Comparison of ENCODE assay signal across 8 cellular contexts in the genomic region with DNA sequence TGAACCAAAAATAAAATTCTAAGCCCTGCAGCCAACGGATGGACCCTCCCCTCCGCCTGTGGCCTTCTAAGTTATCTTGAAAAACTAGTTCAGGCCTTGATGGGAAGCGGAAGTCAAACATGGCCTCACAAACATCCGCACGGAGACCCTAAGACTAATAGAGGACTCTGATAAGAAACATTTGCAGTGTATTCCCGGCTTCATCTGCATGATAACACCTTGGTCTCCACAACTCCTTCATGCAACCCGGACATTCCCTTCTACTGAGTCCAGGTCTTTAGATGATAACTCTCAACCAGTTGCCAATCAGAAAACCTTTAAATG. TPM values are rescaled to one million over a fixed set of nuclear protein-coding genes. Genes with fewer than 3 reads are reported as not detected.
A peak's percentile ranks its signal among the peaks of the same experiment; 100 is the strongest.
DNase-seq lines count a peak whose midpoint lies in the region; ATAC-seq and TF ChIP-seq lines count a peak whose summit lies in the region.

No MANE protein-coding gene starts in this region.

- H3K36me3 ChIP-seq in heart left ventricle (peaks cover 0 to 3% (median 0%) of the 10 kb centered on the region in 9 donors), OCI-LY3 (replicated peaks; ENCODE audit: low read depth, low read length) (no peaks in the 10 kb centered on the region), endocrine pancreas (ENCODE audit: control insufficient read depth, insufficient read depth, low read length) (no peaks in the 10 kb centered on the region), neuron (ENCODE audit: insufficient read depth, low read length) (no peaks in the 10 kb centered on the region)

- in situ Hi-C loops in GM13977 (cut with MboI; ENCODE audit: low pct_unique_long_range_greater_than_20kb, low sequenced_read_pairs, unreplicated experiment), result no loop called here

- H4K20me1 ChIP-seq in OCI-LY3 (ENCODE audit: insufficient read depth, low read length), result peaks cover 13% of the 10 kb centered on the region; the same call in 1 of the 2 replicates

- H3K4me1 ChIP-seq in heart left ventricle (peaks cover 0 to 46% (median 25%) of the 10 kb centered on the region in 12 donors), OCI-LY3 (ENCODE audit: low read length) (peaks cover 24% of the 10 kb centered on the region), endocrine pancreas (ENCODE audit: control insufficient read depth, insufficient read depth, low read length) (no peaks in the 10 kb centered on the region), neuron (ENCODE audit: insufficient read depth, low read length) (peaks cover 5% of the 10 kb centered on the region)

- H3K9ac ChIP-seq in OCI-LY3 (ENCODE audit: low read length) (peak overlapping the region; percentile 77), endocrine pancreas (ENCODE audit: control insufficient read depth, insufficient read depth, low read length) (peak overlapping the region; percentile 54)

- H3K27me3 ChIP-seq in heart left ventricle (no peaks in the 10 kb centered on the region), OCI-LY3 (ENCODE audit: low read depth, low read length) (no peaks in the 10 kb centered on the region), endocrine pancreas (ENCODE audit: control insufficient read depth, insufficient read depth, low read length) (no peaks in the 10 kb centered on the region), neuron (ENCODE audit: insufficient read depth, low read length) (no peaks in the 10 kb centered on the region)

- TF ChIP-seq POLR2A in heart left ventricle (IDR thresholded peaks at IDR 0.05), result no peak

- intact Hi-C loops in heart left ventricle (cut with DNase I) (loop anchor here in 5 of 10 donors (1.0 to 10.0 kb wide), 7 partner anchors 37 to 407 kb away; partner anchors contain the start of gene MARCHF6 (in 1 of the 5)), cardiac septum (cut with DNase I) (loop anchor here (2.0 to 5.0 kb wide), 2 partner anchors 37 to 60 kb away; no protein-coding TSS in a partner anchor)

- no peak for ATAC-seq in heart left ventricle

- DNase-seq in heart left ventricle, result no peak
- no peak for DNase-seq in cardiac septum (ENCODE audit: low spot score)
- DNase-seq in GM13977 (ENCODE audit: low spot score), result no peak
- DNase-seq in GM10266 (ENCODE audit: extremely low spot score), result no peak
- no peak for DNase-seq in NCI-H1105 (lab: John Stamatoyannopoulos, UW)

- H3K4me3 ChIP-seq in heart left ventricle, result peak overlapping the region; percentile 59 to 95 (median 75)
- peak overlapping the region; percentile 84 for H3K4me3 ChIP-seq in OCI-LY3 (ENCODE audit: low read length)
- H3K4me3 ChIP-seq in endocrine pancreas (ENCODE audit: control insufficient read depth, insufficient read depth, low read length), result peak overlapping the region; percentile 1
- peak overlapping the region; percentile 54 for H3K4me3 ChIP-seq in neuron (ENCODE audit: low read length)

- peak overlapping the region; percentile 80 for H3K4me2 ChIP-seq in OCI-LY3 (ENCODE audit: low read length)

- 20 to 37% (median 29%) methylated on average over 7 of the region's 7 CpGs for WGBS in heart left ventricle, 4 donors

- peaks cover 38% of the 10 kb centered on the region for H3K79me2 ChIP-seq in OCI-LY3 (ENCODE audit: low read length)

- H3K9me3 ChIP-seq in heart left ventricle, result no peaks in the 10 kb centered on the region
- H3K9me3 ChIP-seq in OCI-LY3 (ENCODE audit: insufficient read depth, low read length), result no peaks in the 10 kb centered on the region
- H3K9me3 ChIP-seq in endocrine pancreas (ENCODE audit: control insufficient read depth, low read length), result no peaks in the 10 kb centered on the region
- H3K9me3 ChIP-seq in neuron (ENCODE audit: low read length), result no peaks in the 10 kb centered on the region

- H3K27ac ChIP-seq in heart left ventricle, result peak overlapping the region; percentile 83 to 99 (median 95)
- H3K27ac ChIP-seq in OCI-LY3 (ENCODE audit: low read length), result peak overlapping the region; percentile 68

- peak overlapping the region; percentile 29; the same call in 1 of the 2 replicates for H2AFZ ChIP-seq in OCI-LY3 (ENCODE audit: low read depth, low read length)
- peak overlapping the region; percentile 84 for H2AFZ ChIP-seq in neuron (ENCODE audit: low read depth, low read length)

- TF ChIP-seq CTCF in heart left ventricle (IDR thresholded peaks at IDR 0.05) (no peak), OCI-LY3 (IDR thresholded peaks at IDR 0.05; ENCODE audit: low read depth, low read length) (no peak), GM13977 (IDR thresholded peaks at IDR 0.05; ENCODE audit: extremely low read depth, insufficient read depth, missing control alignments) (no peak), GM10266 (IDR thresholded peaks at IDR 0.05; ENCODE audit: control insufficient read depth, insufficient read depth, low read depth, missing control alignments) (no peak)

RNA-seq across cellular contexts. Expression of gene DAP, which starts 0.8 kb away (rescaled TPM):
- 10 to 100 TPM; 24.3 to 61.6 (median 28.5) TPM for total RNA-seq in heart left ventricle
- polyA plus RNA-seq in heart left ventricle, result 10 to 100 TPM; 13.8 to 45.8 TPM
- total RNA-seq in cardiac septum, result 56.2 TPM

Comparison
In these comparisons a context has a peak if more than half of its experiments do, and no peak if none do; other contexts are left out.
1. H3K4me3 ChIP-seq: peak in every context shown above with its lines; median percentile 84 in OCI-LY3; 75 in heart left ventricle; 54 in neuron; 1 in endocrine pancreas.